8 cellular contexts compared by ENCODE assay signal in genomic region chr17:82531431-82531881, GRCh38. TPM values are rescaled to one million over a fixed set of nuclear protein-coding genes. Genes with fewer than 3 reads are reported as not detected.
DNase-seq lines count a peak whose midpoint lies in the region; ATAC-seq and TF ChIP-seq lines count a peak whose summit lies in the region.

No MANE protein-coding gene starts in this region.

- in situ Hi-C loops in astrocyte of the spinal cord (cut with HindIII; ENCODE audit: low sequenced_read_pairs) = no loop called here

- no peaks in the 10 kb centered on the region for H3K27me3 ChIP-seq in BLaER1 treated with 17β-estradiol and CSF1 and Interleukin-3, amounts not matched to agents 10 nM and 100 nM
- H3K27me3 ChIP-seq in spleen (replicated peaks in 1 of 7) = no peaks in the 10 kb centered on the region

- peaks cover 82 to 99% (median 96%) of the 10 kb centered on the region in 10 experiments for H3K4me1 ChIP-seq in BLaER1 treated with 17β-estradiol and CSF1 and Interleukin-3, amounts not matched to agents 10 nM and 100 nM
- peaks cover 38% of the 10 kb centered on the region for H3K4me1 ChIP-seq in mesodermal cell (ENCODE audit: control insufficient read depth, insufficient read depth, low read length, poor library complexity, severe bottlenecking)
- peaks cover 25 to 100% (median 80%) of the 10 kb centered on the region in 6 donors for H3K4me1 ChIP-seq in spleen

- 87 to 100% methylated on average over 3 to 7 of the region's 7 CpGs for WGBS in mesodermal cell (ENCODE audit: insufficient coverage in 2 of 2), 2 experiments
- WGBS in spleen, 5 donors = 85 to 91% (median 89%) methylated on average over 7 of the region's 7 CpGs

- peak overlapping the region; percentile 65 to 86 (median 73) for H3K4me2 ChIP-seq in BLaER1 treated with 17β-estradiol and CSF1 and Interleukin-3, amounts not matched to agents 10 nM and 100 nM

- intact Hi-C loops in spleen (cut with DNase I; ENCODE audit: low total_unique reads) = no loop called here

- H3K9me3 ChIP-seq in BLaER1 treated with 17β-estradiol and CSF1 and Interleukin-3, amounts not matched to agents 10 nM and 100 nM (replicated peaks in 1 of 11) = no peaks in the 10 kb centered on the region
- H3K9me3 ChIP-seq in mesodermal cell (ENCODE audit: control insufficient read depth, low read length) (no peaks in the 10 kb centered on the region), spleen (no peaks in the 10 kb centered on the region)

- no peak for ATAC-seq in HG02970 (IDR thresholded peaks at IDR 0.05; ENCODE audit: low FRiP score, unreplicated experiment)

- TF ChIP-seq CTCF in astrocyte of the spinal cord (IDR thresholded peaks at IDR 0.05; ENCODE audit: low read depth, low read length) = no peak
- TF ChIP-seq CTCF in spleen (IDR thresholded peaks at IDR 0.05 in 8 of 11, conservative IDR thresholded peaks at IDR 0.05 in 3 of 11) = no peak

- peaks cover 49 to 100% (median 100%) of the 10 kb centered on the region in 11 experiments; a peak in 21 of 22 replicates for H4K20me1 ChIP-seq in BLaER1 treated with 17β-estradiol and CSF1 and Interleukin-3, amounts not matched to agents 10 nM and 100 nM

- H3K36me3 ChIP-seq in BLaER1 treated with 17β-estradiol and CSF1 and Interleukin-3, amounts not matched to agents 10 nM and 100 nM = peaks cover 0 to 10% (median 0%) of the 10 kb centered on the region in 11 experiments; a peak in 6 of 22 replicates
- H3K36me3 ChIP-seq in mesodermal cell (ENCODE audit: control insufficient read depth, insufficient read depth, low read length) = peaks cover 7% of the 10 kb centered on the region
- no peaks in the 10 kb centered on the region for H3K36me3 ChIP-seq in spleen

- H3K9ac ChIP-seq in BLaER1 treated with 17β-estradiol and CSF1 and Interleukin-3, amounts not matched to agents 10 nM and 100 nM = peak overlapping the region in 5 of 11 experiments; percentile 0 to 47 (median 19); a peak in 4 of 22 replicates

- peak overlapping the region in 9 of 11 experiments; percentile 13 to 56 (median 48); a peak in 16 of 22 replicates for H3K27ac ChIP-seq in BLaER1 treated with 17β-estradiol and CSF1 and Interleukin-3, amounts not matched to agents 10 nM and 100 nM
- H3K27ac ChIP-seq in mesodermal cell (ENCODE audit: low read depth, low read length, severe bottlenecking) (peak overlapping the region; percentile 18), spleen (peak overlapping the region in 2 of 8 donors; percentile 1 to 8)

- TF ChIP-seq POLR2A in spleen (IDR thresholded peaks at IDR 0.05) = no peak

- DNase-seq in HT1080 (ENCODE audit: low read depth) (peak; percentile 82), astrocyte of the spinal cord (ENCODE audit: low read depth, low spot score) (peak; percentile 78), mesenteric fat pad (ENCODE audit: low spot score) (no peak), NCI-H2081 (lab: John Stamatoyannopoulos, UW) (no peak), spleen (no peak)

- H3K4me3 ChIP-seq in BLaER1 treated with 17β-estradiol and CSF1 and Interleukin-3, amounts not matched to agents 10 nM and 100 nM = peak overlapping the region in 1 of 10 experiments; percentile 4; a peak in 1 of 20 replicates
- H3K4me3 ChIP-seq in astrocyte of the spinal cord (ENCODE audit: low read depth, low read length) = no peak overlapping the region
- H3K4me3 ChIP-seq in mesodermal cell (ENCODE audit: extremely low read depth, insufficient read depth, low read length, poor library complexity, severe bottlenecking) = no peak overlapping the region
- H3K4me3 ChIP-seq in spleen = no peak overlapping the region

RNA-seq across cellular contexts. Expression of gene FOXK2, which starts 11.9 kb away (rescaled TPM):
- 35.0 and 47.8 TPM in 2 replicates for total RNA-seq in HT1080 (2014; rRNA removed; shearing (Covaris generic))
- 30.5 and 32.7 TPM in 2 replicates for polyA plus RNA-seq in HT1080 (2015; cell fraction: cytosol; rRNA removed)
- polyA plus RNA-seq in HT1080 (2015; cell fraction: nucleus; rRNA removed) = 22.6 and 28.7 TPM in 2 replicates
- polyA plus RNA-seq in mesodermal cell (2013, experiment 1 of 2) = 51.4 TPM
- 53.7 TPM for polyA plus RNA-seq in mesodermal cell (2013, experiment 2 of 2)
- 65.3 TPM for total RNA-seq in mesenteric fat pad
- 10 to 100 TPM; 39.9 to 55.1 (median 45.6) TPM for total RNA-seq in spleen
- polyA plus RNA-seq in spleen = 10 to 100 TPM; 10.4 to 16.7 (median 12.4) TPM

Comparison
In these comparisons a context has a peak if more than half of its experiments do, and no peak if none do; other contexts are left out.
1. DNase-seq: peak in HT1080 (single experiment) and astrocyte of the spinal cord (single experiment); none in mesenteric fat pad (single experiment), NCI-H2081 (0 of 2) and spleen (single experiment).